1 cellular context compared by ENCODE assay signal in the genomic region with DNA sequence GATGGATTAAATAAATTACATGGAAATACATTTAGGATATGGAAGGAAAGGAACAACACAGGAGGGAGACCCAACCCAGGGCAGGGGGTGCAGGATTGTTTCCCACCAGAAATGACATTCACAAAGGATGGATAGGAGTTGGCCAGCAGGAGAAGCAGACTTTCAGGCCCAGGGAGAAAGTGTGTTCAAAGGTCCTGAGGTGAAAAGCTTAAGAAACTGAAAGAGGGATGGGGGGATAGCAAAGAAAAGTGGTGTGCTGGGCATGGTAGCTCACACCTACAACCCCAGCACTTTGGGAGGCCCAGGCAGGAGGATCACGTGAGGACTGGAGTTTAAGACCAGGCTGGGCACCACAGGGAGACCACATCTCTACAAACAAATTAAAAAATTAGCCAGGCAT.
TF ChIP-seq lines count a peak whose summit lies in the region.

No MANE protein-coding gene starts in this region.

TF ChIP-seq in WTC11, 78 proteins besides CTCF, POLR2A, EP300 and RAD21 (continued from another document):
- TF ChIP-seq, protein P1, sequence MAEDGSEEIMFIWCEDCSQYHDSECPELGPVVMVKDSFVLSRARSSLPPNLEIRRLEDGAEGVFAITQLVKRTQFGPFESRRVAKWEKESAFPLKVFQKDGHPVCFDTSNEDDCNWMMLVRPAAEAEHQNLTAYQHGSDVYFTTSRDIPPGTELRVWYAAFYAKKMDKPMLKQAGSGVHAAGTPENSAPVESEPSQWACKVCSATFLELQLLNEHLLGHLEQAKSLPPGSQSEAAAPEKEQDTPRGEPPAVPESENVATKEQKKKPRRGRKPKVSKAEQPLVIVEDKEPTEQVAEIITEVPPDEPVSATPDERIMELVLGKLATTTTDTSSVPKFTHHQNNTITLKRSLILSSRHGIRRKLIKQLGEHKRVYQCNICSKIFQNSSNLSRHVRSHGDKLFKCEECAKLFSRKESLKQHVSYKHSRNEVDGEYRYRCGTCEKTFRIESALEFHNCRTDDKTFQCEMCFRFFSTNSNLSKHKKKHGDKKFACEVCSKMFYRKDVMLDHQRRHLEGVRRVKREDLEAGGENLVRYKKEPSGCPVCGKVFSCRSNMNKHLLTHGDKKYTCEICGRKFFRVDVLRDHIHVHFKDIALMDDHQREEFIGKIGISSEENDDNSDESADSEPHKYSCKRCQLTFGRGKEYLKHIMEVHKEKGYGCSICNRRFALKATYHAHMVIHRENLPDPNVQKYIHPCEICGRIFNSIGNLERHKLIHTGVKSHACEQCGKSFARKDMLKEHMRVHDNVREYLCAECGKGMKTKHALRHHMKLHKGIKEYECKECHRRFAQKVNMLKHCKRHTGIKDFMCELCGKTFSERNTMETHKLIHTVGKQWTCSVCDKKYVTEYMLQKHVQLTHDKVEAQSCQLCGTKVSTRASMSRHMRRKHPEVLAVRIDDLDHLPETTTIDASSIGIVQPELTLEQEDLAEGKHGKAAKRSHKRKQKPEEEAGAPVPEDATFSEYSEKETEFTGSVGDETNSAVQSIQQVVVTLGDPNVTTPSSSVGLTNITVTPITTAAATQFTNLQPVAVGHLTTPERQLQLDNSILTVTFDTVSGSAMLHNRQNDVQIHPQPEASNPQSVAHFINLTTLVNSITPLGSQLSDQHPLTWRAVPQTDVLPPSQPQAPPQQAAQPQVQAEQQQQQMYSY (CRISPR knock-in tag; IDR thresholded peaks at IDR 0.05): no peak
- TF ChIP-seq, protein P2, sequence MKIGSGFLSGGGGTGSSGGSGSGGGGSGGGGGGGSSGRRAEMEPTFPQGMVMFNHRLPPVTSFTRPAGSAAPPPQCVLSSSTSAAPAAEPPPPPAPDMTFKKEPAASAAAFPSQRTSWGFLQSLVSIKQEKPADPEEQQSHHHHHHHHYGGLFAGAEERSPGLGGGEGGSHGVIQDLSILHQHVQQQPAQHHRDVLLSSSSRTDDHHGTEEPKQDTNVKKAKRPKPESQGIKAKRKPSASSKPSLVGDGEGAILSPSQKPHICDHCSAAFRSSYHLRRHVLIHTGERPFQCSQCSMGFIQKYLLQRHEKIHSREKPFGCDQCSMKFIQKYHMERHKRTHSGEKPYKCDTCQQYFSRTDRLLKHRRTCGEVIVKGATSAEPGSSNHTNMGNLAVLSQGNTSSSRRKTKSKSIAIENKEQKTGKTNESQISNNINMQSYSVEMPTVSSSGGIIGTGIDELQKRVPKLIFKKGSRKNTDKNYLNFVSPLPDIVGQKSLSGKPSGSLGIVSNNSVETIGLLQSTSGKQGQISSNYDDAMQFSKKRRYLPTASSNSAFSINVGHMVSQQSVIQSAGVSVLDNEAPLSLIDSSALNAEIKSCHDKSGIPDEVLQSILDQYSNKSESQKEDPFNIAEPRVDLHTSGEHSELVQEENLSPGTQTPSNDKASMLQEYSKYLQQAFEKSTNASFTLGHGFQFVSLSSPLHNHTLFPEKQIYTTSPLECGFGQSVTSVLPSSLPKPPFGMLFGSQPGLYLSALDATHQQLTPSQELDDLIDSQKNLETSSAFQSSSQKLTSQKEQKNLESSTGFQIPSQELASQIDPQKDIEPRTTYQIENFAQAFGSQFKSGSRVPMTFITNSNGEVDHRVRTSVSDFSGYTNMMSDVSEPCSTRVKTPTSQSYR (CRISPR knock-in tag; IDR thresholded peaks at IDR 0.05): no peak
- no peak for TF ChIP-seq ATF1 (CRISPR knock-in tag; IDR thresholded peaks at IDR 0.05)
- TF ChIP-seq ZNF671 (CRISPR knock-in tag; IDR thresholded peaks at IDR 0.05): no peak
- peak; percentile 90 for TF ChIP-seq GTF2I (CRISPR knock-in tag; conservative IDR thresholded peaks at IDR 0.05)
- TF ChIP-seq, protein P3, sequence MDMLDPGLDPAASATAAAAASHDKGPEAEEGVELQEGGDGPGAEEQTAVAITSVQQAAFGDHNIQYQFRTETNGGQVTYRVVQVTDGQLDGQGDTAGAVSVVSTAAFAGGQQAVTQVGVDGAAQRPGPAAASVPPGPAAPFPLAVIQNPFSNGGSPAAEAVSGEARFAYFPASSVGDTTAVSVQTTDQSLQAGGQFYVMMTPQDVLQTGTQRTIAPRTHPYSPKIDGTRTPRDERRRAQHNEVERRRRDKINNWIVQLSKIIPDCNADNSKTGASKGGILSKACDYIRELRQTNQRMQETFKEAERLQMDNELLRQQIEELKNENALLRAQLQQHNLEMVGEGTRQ (CRISPR knock-in tag; IDR thresholded peaks at IDR 0.05): 0 out of 2 replicates have a peak, but pooled peaks have one; percentile 38
